1 cellular context compared by ENCODE assay signal in genomic region chr17:48520631-48521045, GRCh38.
TF ChIP-seq lines count a peak whose summit lies in the region.

No MANE protein-coding gene starts in this region.

TF ChIP-seq in IMR-90, 13 proteins besides CTCF, POLR2A, EP300 and RAD21:
- TF ChIP-seq CEBPB (IDR thresholded peaks at IDR 0.05; ENCODE audit: low read depth, low read length) (no peak), NFE2L2 (IDR thresholded peaks at IDR 0.05; ENCODE audit: low read depth, low read length) (no peak), ELK1 (IDR thresholded peaks at IDR 0.05; ENCODE audit: borderline replicate concordance, low read depth, low read length) (no peak), RFX5 (IDR thresholded peaks at IDR 0.05; ENCODE audit: low read depth, low read length) (no peak), MAFK (IDR thresholded peaks at IDR 0.05; ENCODE audit: low read depth, low read length) (no peak), BHLHE40 (IDR thresholded peaks at IDR 0.05; ENCODE audit: low read depth, low read length) (no peak), SMC3 (IDR thresholded peaks at IDR 0.05; ENCODE audit: low read depth, low read length) (no peak), RCOR1 (IDR thresholded peaks at IDR 0.05; ENCODE audit: insufficient replicate concordance, low read length) (no peak), CHD1 (IDR thresholded peaks at IDR 0.05; ENCODE audit: low read depth, low read length) (no peak), MXI1 (IDR thresholded peaks at IDR 0.05; ENCODE audit: borderline replicate concordance, low read depth, low read length) (no peak)
